9 cellular contexts compared by ENCODE assay signal in genomic region chr13:73223372-73223781, GRCh38.
DNase-seq lines count a peak whose midpoint lies in the region; ATAC-seq and TF ChIP-seq lines count a peak whose summit lies in the region.
"Had no signal": no experiment of that assay in that cellular context is flagged by ENCODE, and none has a peak within 500 bp of the region (broad histone marks: within the 10 kb centered on the region; RNA-seq: fewer than 3 reads in every experiment).

No MANE protein-coding gene starts in this region.

- no peak overlapping the region for H3K9ac ChIP-seq in mammary epithelial cell (ENCODE audit: insufficient read depth, low read length)
- H3K9ac ChIP-seq in neuronal stem cell (ENCODE audit: low read depth, low read length, poor library complexity): no peak overlapping the region

- ATAC-seq in GM19023 (IDR thresholded peaks at IDR 0.05; ENCODE audit: unreplicated experiment): peak; percentile 98
- ATAC-seq in GM21528 (IDR thresholded peaks at IDR 0.05; ENCODE audit: low FRiP score, unreplicated experiment): peak; percentile 86
- ATAC-seq in HG03432 (IDR thresholded peaks at IDR 0.05; ENCODE audit: unreplicated experiment): peak; percentile 97
- no peak for ATAC-seq in SK-N-SH treated with all-trans-retinoic acid at 6 μM for 48 hours

- no peak overlapping the region for H2BK12ac ChIP-seq in neuronal stem cell (ENCODE audit: low read length)

- H3K27me3 ChIP-seq in mammary epithelial cell (ENCODE audit: insufficient read depth, low read length): no peaks in the 10 kb centered on the region
- H3K27me3 ChIP-seq in H7 (ENCODE audit: control insufficient read depth, insufficient read depth, low read length): no peaks in the 10 kb centered on the region
- no peaks in the 10 kb centered on the region for H3K27me3 ChIP-seq in neuronal stem cell (ENCODE audit: control insufficient read depth in 3 of 3, insufficient read depth in 3 of 3, low read depth in 1 of 3, low read length in 3 of 3)
- H3K27me3 ChIP-seq: ovary had no signal

- no peak for TF ChIP-seq CTCF in mammary epithelial cell (conservative IDR thresholded peaks at IDR 0.05 in 1 of 2, IDR thresholded peaks at IDR 0.05 in 1 of 2; ENCODE audit: extremely low read depth in 1 of 2, insufficient read depth in 1 of 2, low read depth in 1 of 2, low read length in 2 of 2)

- H3K4me1 ChIP-seq in mammary epithelial cell (ENCODE audit: insufficient read depth, low read length) (peaks cover 11% of the 10 kb centered on the region), neuronal stem cell (ENCODE audit: control insufficient read depth in 2 of 2, insufficient read depth in 1 of 2, low read depth in 1 of 2, low read length in 2 of 2) (no peaks in the 10 kb centered on the region)

- CTCF ChIA-PET in mammary epithelial cell (lab: Charles Lee; ENCODE audit: low non-redundant PET): no interaction called here

- H3K27ac ChIP-seq in mammary epithelial cell (ENCODE audit: insufficient read depth, low read depth, low read length) (no peak overlapping the region), neuronal stem cell (replicated peaks; ENCODE audit: low read length) (no peak overlapping the region)
- H3K27ac ChIP-seq: ovary had no signal

- no peak overlapping the region for H4K8ac ChIP-seq in neuronal stem cell (ENCODE audit: low read depth, low read length)

- intact Hi-C loops in mammary epithelial cell (cut with micrococcal nuclease): loop anchor here (5.0 to 10.0 kb wide), 3 partner anchors 56 to 371 kb away; no protein-coding TSS in a partner anchor

- no peak overlapping the region for H3K18ac ChIP-seq in neuronal stem cell (ENCODE audit: low read length)

- BruUV-seq in mammary epithelial cell (replicated peaks; lab: Mats Ljungman, UMichigan): no TSS peak

- H4K20me1 ChIP-seq in mammary epithelial cell (ENCODE audit: insufficient read depth, low read length): no peaks in the 10 kb centered on the region

- no peak overlapping the region for H2BK15ac ChIP-seq in neuronal stem cell (ENCODE audit: low read length)

- H3K36me3 ChIP-seq in mammary epithelial cell (ENCODE audit: insufficient read depth, low read length): no peaks in the 10 kb centered on the region
- H3K36me3 ChIP-seq in H7 (replicated peaks; ENCODE audit: control insufficient read depth, insufficient read depth, low read length): no peaks in the 10 kb centered on the region
- H3K36me3 ChIP-seq in neuronal stem cell (replicated peaks in 1 of 2; ENCODE audit: control insufficient read depth in 2 of 2, insufficient read depth in 2 of 2, low read length in 2 of 2): no peaks in the 10 kb centered on the region
- H3K36me3 ChIP-seq: ovary had no signal

- H3K4me3 ChIP-seq in mammary epithelial cell (replicated peaks in 1 of 3; ENCODE audit: insufficient read depth in 1 of 3, low read depth in 2 of 3, low read length in 3 of 3) (no peak overlapping the region), H7 (ENCODE audit: insufficient read depth, low read depth, low read length) (no peak overlapping the region), neuronal stem cell (ENCODE audit: low read length in 2 of 2) (no peak overlapping the region)
- H3K4me3 ChIP-seq: ovary had no signal

- dilution Hi-C loops in mammary epithelial cell (cut with HindIII; ENCODE audit: low sequenced_read_pairs): no loop called here

- in situ Hi-C loops in mammary epithelial cell (cut with MboI; ENCODE audit: low sequenced_read_pairs in 2 of 2): loop anchor here in 1 of 2 donors (10.0 kb wide), 2 partner anchors 111 to 191 kb away; no protein-coding TSS in a partner anchor

- H2AFZ ChIP-seq in mammary epithelial cell (ENCODE audit: low read depth, low read length): no peak overlapping the region
- no peak overlapping the region for H2AFZ ChIP-seq in neuronal stem cell (ENCODE audit: low read length)

- no peak overlapping the region for H4K91ac ChIP-seq in neuronal stem cell (ENCODE audit: low read depth, low read length, poor library complexity)

- DNase-seq in mammary epithelial cell (peak; percentile 78), H7 (no peak), neuronal stem cell (ENCODE audit: low spot score) (no peak)
- DNase-seq: glutamatergic neuron, ovary had no signal

- H3K14ac ChIP-seq in neuronal stem cell (ENCODE audit: low read length): no peak overlapping the region

- WGBS in mammary epithelial cell (ENCODE audit: low coverage, missing lambda C conversion rate): 94% methylated on average over 5 of the region's 5 CpGs
- no CpG with 5 or more reads among the region's 5 CpGs for WGBS in neuronal stem cell (ENCODE audit: extremely low coverage in 2 of 2, insufficient read length in 2 of 2, insufficient replicate concordance in 1 of 2), 2 donors

- H2AK5ac ChIP-seq in neuronal stem cell (ENCODE audit: low read depth, low read length): no peak overlapping the region

- no peak overlapping the region for H2BK120ac ChIP-seq in neuronal stem cell (ENCODE audit: low read depth, low read length)

- H3K79me2 ChIP-seq in mammary epithelial cell (ENCODE audit: insufficient read depth, low read length): no peaks in the 10 kb centered on the region

- no peaks in the 10 kb centered on the region for H3K79me1 ChIP-seq in neuronal stem cell (ENCODE audit: low read depth, low read length)

- H3K4ac ChIP-seq in neuronal stem cell (ENCODE audit: low read length): no peak overlapping the region

- H3K23ac ChIP-seq in neuronal stem cell (ENCODE audit: low read depth, low read length, poor library complexity): no peak overlapping the region

- H3K9me3 ChIP-seq in mammary epithelial cell (replicated peaks; ENCODE audit: insufficient read depth, low read length) (no peaks in the 10 kb centered on the region), neuronal stem cell (replicated peaks in 1 of 2; ENCODE audit: control insufficient read depth in 2 of 2, insufficient read depth in 1 of 2, low read depth in 1 of 2, low read length in 2 of 2) (no peaks in the 10 kb centered on the region)
- H3K9me3 ChIP-seq: ovary had no signal

- H3K4me2 ChIP-seq in mammary epithelial cell (ENCODE audit: insufficient read depth, low read depth, low read length) (no peak overlapping the region), neuronal stem cell (ENCODE audit: insufficient read depth, low read length, poor library complexity, severe bottlenecking) (no peak overlapping the region)

- no peak overlapping the region for H2BK5ac ChIP-seq in neuronal stem cell (ENCODE audit: low read length)

TF ChIP-seq in SK-N-SH treated with all-trans-retinoic acid at 6 μM for 48 hours, 23 proteins besides CTCF, POLR2A, EP300 and RAD21 (continues in another document):
- TF ChIP-seq TSHZ2 (CRISPR knock-in tag; IDR thresholded peaks at IDR 0.05) (no peak), RARB (CRISPR knock-in tag; IDR thresholded peaks at IDR 0.05) (no peak), CSRNP3 (CRISPR knock-in tag; IDR thresholded peaks at IDR 0.05) (no peak), ZNF8 (CRISPR knock-in tag; IDR thresholded peaks at IDR 0.05) (no peak), CREB5 (CRISPR knock-in tag; IDR thresholded peaks at IDR 0.05; ENCODE audit: low read depth) (no peak), SNAI2 (CRISPR knock-in tag; IDR thresholded peaks at IDR 0.05) (no peak), CSDC2 (CRISPR knock-in tag; IDR thresholded peaks at IDR 0.05) (no peak)
